ENCODE assay signal across 8 cellular contexts in the genomic region with DNA sequence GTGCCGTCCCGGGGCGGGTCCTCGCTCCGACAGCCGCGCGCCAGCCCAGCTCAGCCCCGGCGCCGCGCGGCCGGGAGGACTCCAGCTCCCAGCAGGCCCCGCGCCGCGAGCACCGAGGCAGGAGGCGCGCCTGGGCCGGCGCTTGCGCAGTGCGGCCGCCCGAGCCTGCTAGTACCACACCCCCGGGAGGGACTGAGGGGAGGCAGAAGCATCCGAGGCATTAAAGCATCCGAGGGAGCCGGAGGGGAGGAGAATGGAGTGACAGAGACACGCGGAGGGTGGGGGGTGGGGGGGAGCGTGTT. TPM values are rescaled to one million over a fixed set of nuclear protein-coding genes. Genes with fewer than 3 reads are reported as not detected.
DNase-seq lines count a peak whose midpoint lies in the region; ATAC-seq and TF ChIP-seq lines count a peak whose summit lies in the region.

A gene (plus strand): TSS at position 205 of the 302 bp plus-strand sequence. CDS start 347 bp downstream, outside the sequence.

- H3K27me3 Mint-ChIP-seq in IgD-negative memory B cell = no peaks in the 10 kb centered on the region

- H3K4me3 Mint-ChIP-seq in IgD-negative memory B cell = peak within 1 kb of the TSS; percentile 96 to 100 (median 98)

- H3K4me2 ChIP-seq in PC-9 = peak within 1 kb of the TSS; percentile 97

- intact Hi-C loops in PC-9 (cut with micrococcal nuclease; ENCODE audit: unreplicated experiment) = loop anchor here (2.0 to 10.0 kb wide), 5 partner anchors 45 to 647 kb away; a partner anchor contains a TSS

- no peaks in the 10 kb centered on the region for H3K36me3 ChIP-seq in PC-9 (ENCODE audit: low read depth)

- POLR2A ChIA-PET in PC-9 (lab: Charles Lee; ENCODE audit: unreplicated experiment) = interaction anchor here (0.7 to 0.8 kb wide), 2 partner anchors 46 to 322 kb away, joined by 3 to 11 read pairs; no protein-coding TSS in a partner anchor

- H4K20me1 ChIP-seq in PC-9 (ENCODE audit: insufficient read depth) = no peaks in the 10 kb centered on the region

- peaks cover 32% of the 10 kb centered on the region for H3K4me1 ChIP-seq in PC-9 (replicated peaks; ENCODE audit: insufficient read depth)

- H3K4me1 Mint-ChIP-seq in IgD-negative memory B cell = peaks cover 10 to 40% (median 28%) of the 10 kb centered on the region in 3 donors

- H3K9me2 ChIP-seq in PC-9 (ENCODE audit: insufficient read depth) = no peaks in the 10 kb centered on the region

- no peaks in the 10 kb centered on the region for H3K36me3 Mint-ChIP-seq in IgD-negative memory B cell

- H3K27ac ChIP-seq in PC-9 = peak within 1 kb of the TSS; percentile 32; the same call in 1 of the 2 replicates

- peaks cover 10% of the 10 kb centered on the region; the same call in 1 of the 2 replicates for H3F3A ChIP-seq in PC-9 (ENCODE audit: insufficient read depth, low read depth)

- H3K9me3 Mint-ChIP-seq in IgD-negative memory B cell = no peaks in the 10 kb centered on the region

- H3K27me3 ChIP-seq in PC-9 (ENCODE audit: insufficient read depth, low read depth) = no peaks in the 10 kb centered on the region

- peak within 1 kb of the TSS; percentile 87 for H2AFZ ChIP-seq in PC-9

- H3K27ac Mint-ChIP-seq in IgD-negative memory B cell = peak within 1 kb of the TSS; percentile 91 to 99 (median 95)

- CTCF ChIA-PET in PC-9 (lab: Charles Lee) = interaction anchor here (0.5 to 1.6 kb wide), 8 partner anchors 46 to 638 kb away, joined by 3 to 15 read pairs (median 4); a partner anchor contains a TSS

- TF ChIP-seq CTCF in PC-9 (conservative IDR thresholded peaks at IDR 0.05) = no peak
- TF ChIP-seq CTCF in epithelial cell of proximal tubule (conservative IDR thresholded peaks at IDR 0.05; ENCODE audit: low read depth, low read length) = no peak

- ATAC-seq in GM21529 (IDR thresholded peaks at IDR 0.05; ENCODE audit: unreplicated experiment) = peak; percentile 74

- BruUV-seq in PC-9 (replicated peaks; lab: Mats Ljungman, UMichigan) = no TSS peak

- DNase-seq in DMS 273 (lab: John Stamatoyannopoulos, UW; ENCODE audit: unreplicated experiment) = peak; percentile 98
- DNase-seq in PC-9 = peak; percentile 74 to 90
- peak; percentile 93 for DNase-seq in activated T-cell treated with anti-CD3 and anti-CD28 coated beads, Interleukin-2, amount 50 U/mL, for 1 hour
- no peak for DNase-seq in epithelial cell of proximal tubule (ENCODE audit: low read depth)
- DNase-seq in mucosa of gallbladder (ENCODE audit: low spot score) = peak; percentile 94
- peak; percentile 79 to 91 for DNase-seq in stimulated activated CD8-positive, alpha-beta memory T cell treated with anti-CD3 and anti-CD28 coated beads, Interleukin-4, amount 100 ng/mL, for 4 hours (ENCODE audit: low read depth in 2 of 2, low spot score in 1 of 2)

- H3K9me3 ChIP-seq in PC-9 (ENCODE audit: insufficient read depth, low read depth) = no peaks in the 10 kb centered on the region

- H3K79me2 ChIP-seq in PC-9 (ENCODE audit: low read depth) = no peaks in the 10 kb centered on the region

- H3K4me3 ChIP-seq in PC-9 = peak within 1 kb of the TSS; percentile 86
- H3K4me3 ChIP-seq in epithelial cell of proximal tubule (ENCODE audit: low read depth, low read length) = peak within 1 kb of the TSS; percentile 73

RNA-seq across cellular contexts. Expression of the gene that starts here (rescaled TPM):
- 18.1 TPM for polyA plus RNA-seq in IgD-negative memory B cell
- 4.8 and 5.3 TPM in 2 replicates for total RNA-seq in PC-9 (2021)
- 2.5 and 2.8 TPM in 2 replicates for total RNA-seq in epithelial cell of proximal tubule
- 21.1 TPM for total RNA-seq in mucosa of gallbladder
